Comparison of ENCODE assay signal across 1 cellular context in genomic region chr4:36841583-36842326, GRCh38.
TF ChIP-seq lines count a peak whose summit lies in the region.

No MANE protein-coding gene starts in this region.

TF ChIP-seq in GM23338, 12 proteins besides CTCF, POLR2A, EP300 and RAD21 (continued from another document):
- TF ChIP-seq REST (IDR thresholded peaks at IDR 0.05; ENCODE audit: unreplicated experiment): no peak
- no peak for TF ChIP-seq ZNF331 (CRISPR knock-in tag; IDR thresholded peaks at IDR 0.05; ENCODE audit: low read depth)
- TF ChIP-seq STAT1 (IDR thresholded peaks at IDR 0.05; ENCODE audit: unreplicated experiment): no peak
- no peak for TF ChIP-seq EZH2phosphoT487 (IDR thresholded peaks at IDR 0.05; ENCODE audit: unreplicated experiment)
- TF ChIP-seq NANOG (IDR thresholded peaks at IDR 0.05; ENCODE audit: borderline replicate concordance): no peak
- no peak for TF ChIP-seq EZH2 (IDR thresholded peaks at IDR 0.05; ENCODE audit: low read depth, unreplicated experiment)
- TF ChIP-seq ZNF114 (CRISPR knock-in tag; IDR thresholded peaks at IDR 0.05): no peak
- TF ChIP-seq CREB1 (CRISPR knock-in tag; IDR thresholded peaks at IDR 0.05; ENCODE audit: low read depth): no peak
